In genomic region chr2:239401450-239402227, GRCh38 we compare ENCODE assay signal across 8 cellular contexts. TPM values are rescaled to one million over a fixed set of nuclear protein-coding genes. Genes with fewer than 3 reads are reported as not detected.
DNase-seq lines count a peak whose midpoint lies in the region; ATAC-seq and TF ChIP-seq lines count a peak whose summit lies in the region.

No MANE protein-coding gene starts in this region.

- peak; percentile 98 for TF ChIP-seq POLR2A in GM19099 (IDR thresholded peaks at IDR 0.05; ENCODE audit: extremely low read depth, insufficient read length, low read depth)

- no peaks in the 10 kb centered on the region for H3K36me3 ChIP-seq in BJ (ENCODE audit: control insufficient read depth, insufficient read depth, low read length)

- DNase-seq in BJ (ENCODE audit: low read depth) (peak; percentile 51), NCI-H345 treated with DMSO at 0.1 percent for 48 hours (lab: John Stamatoyannopoulos, UW; ENCODE audit: unreplicated experiment) (peak; percentile 89), choroid plexus epithelial cell (ENCODE audit: low read depth) (peak; percentile 93)
- DNase-seq in activated CD4-positive, CD25-positive, alpha-beta regulatory T cell treated with anti-CD3 and anti-CD28 coated beads, Interleukin-2, amount 50 U/mL, for 16 hours (ENCODE audit: low read depth, low spot score), result peak; percentile 88
- peak; percentile 80 to 85 for DNase-seq in stimulated activated CD4-positive, alpha-beta T cell treated with anti-CD3 and anti-CD28 coated beads, Interleukin-1b, Interleukin-23, amount 100 ng/mL, for 1 hour (ENCODE audit: low read depth in 2 of 2)

- CTCF ChIA-PET in BJ (lab: Yijun Ruan, JAX), result interaction anchor here (0.6 kb wide), 1 partner anchor 227 kb away, joined by 4 read pairs; no protein-coding TSS in a partner anchor

- POLR2A ChIA-PET in BJ (lab: Charles Lee), result interaction anchor here (0.8 kb wide), 1 partner anchor 21 kb away, joined by 3 read pairs; no protein-coding TSS in a partner anchor

- H3K27me3 ChIP-seq in BJ (ENCODE audit: control insufficient read depth, insufficient read depth, low read length) (no peaks in the 10 kb centered on the region), layer of hippocampus (ENCODE audit: control insufficient read depth, insufficient read depth, low read length) (no peaks in the 10 kb centered on the region)

- H3K4me3 ChIP-seq in BJ (ENCODE audit: low read depth, low read length), result peak overlapping the region; percentile 85
- peak overlapping the region; percentile 98 for H3K4me3 ChIP-seq in choroid plexus epithelial cell (ENCODE audit: low read depth, low read length)

- TF ChIP-seq CTCF in BJ (IDR thresholded peaks at IDR 0.05; ENCODE audit: insufficient read depth, low read depth, low read length) (no peak), choroid plexus epithelial cell (conservative IDR thresholded peaks at IDR 0.05; ENCODE audit: low read depth, low read length) (peak; percentile 18)

- peak; percentile 65 for ATAC-seq in HG03354 (IDR thresholded peaks at IDR 0.05; ENCODE audit: poor library complexity, severe bottlenecking, unreplicated experiment)

- H3K27ac ChIP-seq in layer of hippocampus (ENCODE audit: low read depth, low read length), result peak overlapping the region; percentile 100

RNA-seq across cellular contexts. Expression of gene HDAC4, which starts 0.8 kb away (rescaled TPM):
- 4.4 and 5.3 TPM in 2 replicates for polyA plus RNA-seq in BJ (2011; rRNA removed)
- polyA minus RNA-seq in BJ (2011; rRNA and poly(A)+ RNA removed), result 9.7 and 14.5 TPM in 2 replicates

Comparison
In these comparisons a context has a peak if more than half of its experiments do, and no peak if none do; other contexts are left out.
1. Peak in every context shown above with its lines: DNase-seq, ATAC-seq, H3K4me3 ChIP-seq and H3K27ac ChIP-seq.